30 cellular contexts compared by ENCODE assay signal in the genomic region with DNA sequence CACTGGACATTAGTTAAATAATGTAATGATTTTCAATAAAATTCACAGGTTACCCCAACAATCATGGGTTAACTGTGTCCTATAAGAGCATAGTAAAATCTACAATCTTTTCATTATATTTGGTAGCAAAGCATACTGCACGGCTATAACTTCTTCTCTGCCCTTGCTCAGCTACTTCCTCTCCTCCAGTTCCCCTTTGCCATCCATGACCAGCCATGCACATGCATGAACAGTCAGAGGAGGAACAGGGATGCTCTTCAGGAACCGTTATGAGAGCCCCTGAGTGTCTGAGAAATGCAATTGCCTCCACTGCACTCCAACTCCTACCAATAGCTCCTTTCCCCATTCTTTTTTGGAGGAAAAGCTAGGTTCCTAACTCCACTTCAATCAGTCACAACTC.
"Had no signal": no experiment of that assay in that cellular context is flagged by ENCODE, and none has a peak within 500 bp of the region (broad histone marks: within the 10 kb centered on the region; RNA-seq: fewer than 3 reads in every experiment).

No MANE protein-coding gene starts in this region.

- H3K27me3 ChIP-seq: adrenal gland, SJSA1 had no signal

- ATAC-seq: activated CD8-positive, alpha-beta T cell treated with anti-CD3 and anti-CD28 coated beads, Interleukin-2, amount 10 ng/mL, durations not matched to agents 7 days and 5 days; Right ventricle myocardium inferior; SK-N-SH treated with all-trans-retinoic acid at 6 μM for 48 hours; T-cell; WTC11 had no signal

- H3K4me3 ChIP-seq: adrenal gland, SJSA1 had no signal

- DNase-seq: activated CD4-positive, alpha-beta T cell treated with anti-CD3 and anti-CD28 coated beads for 48 hours; activated CD4-positive, alpha-beta T cell treated with anti-CD3 and anti-CD28 coated beads, Interleukin-2, amount 50 U/mL, for 4 hours; activated CD4-positive, CD25-positive, alpha-beta regulatory T cell treated with anti-CD3 and anti-CD28 coated beads, Interleukin-2, amount 50 U/mL, for 72 hours; activated CD8-positive, alpha-beta memory T cell treated with anti-CD3 and anti-CD28 coated beads, Interleukin-2, amount 50 U/mL, for 48 hours; activated CD8-positive, alpha-beta T cell treated with anti-CD3 and anti-CD28 coated beads, Interleukin-2, amount 10 ng/mL, durations not matched to agents 7 days and 5 days; activated naive CD4-positive, alpha-beta T cell treated with anti-CD3 and anti-CD28 coated beads, Interleukin-2, amount 50 U/mL, for 16 hours; activated naive CD8-positive, alpha-beta T cell treated with anti-CD3 and anti-CD28 coated beads, Interleukin-2, amount 10 ng/mL, durations not matched to agents 7 days and 5 days; activated T-cell treated with anti-CD3 and anti-CD28 coated beads, Interleukin-2, amount 50 U/mL, for 1 hour; adrenal gland; anterior cingulate cortex; cerebellar nuclear complex; KBM-7; NCI-H1048; NCI-H146; NCI-H2029; NCI-H2107; NCI-H2171 treated with DMSO at 0.1 percent for 48 hours; NCI-H345; NCI-H510A; NCI-H526 treated with DMSO at 0.1 percent for 48 hours; NCI-H82; RPMI8226; T-cell; T-helper 2 cell; T1000 had no signal

- H3K9me3 ChIP-seq: adrenal gland, SJSA1 had no signal

- H3K36me3 ChIP-seq: adrenal gland, SJSA1 had no signal

- FAIRE-seq: colon had no signal

- H3K4me1 ChIP-seq: adrenal gland, SJSA1 had no signal

- H3K27ac ChIP-seq: adrenal gland, SJSA1 had no signal
